ENCODE assay signal across 18 cellular contexts in the genomic region with DNA sequence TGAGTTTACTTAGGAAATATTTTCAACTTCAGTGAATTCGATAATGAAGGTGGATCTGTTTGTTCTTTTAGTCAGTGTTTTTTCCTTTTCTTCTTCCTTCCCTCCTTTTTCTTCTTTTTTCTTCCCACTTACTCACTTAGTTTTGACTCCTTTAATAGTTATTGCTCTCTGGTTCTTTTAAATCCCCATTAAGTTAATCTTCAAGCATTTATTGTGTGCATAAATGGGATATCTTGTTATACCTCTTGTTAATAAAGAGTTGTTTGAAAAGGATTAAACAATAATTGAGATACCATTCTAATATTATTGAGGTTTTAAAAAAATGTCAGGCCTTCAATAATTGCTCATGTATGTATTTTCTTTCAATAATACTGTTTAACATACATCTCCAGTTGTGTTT.
"Had no signal": no experiment of that assay in that cellular context is flagged by ENCODE, and none has a peak within 500 bp of the region (broad histone marks: within the 10 kb centered on the region; RNA-seq: fewer than 3 reads in every experiment).

No MANE protein-coding gene starts in this region.

- H3K4me1 ChIP-seq: sigmoid colon had no signal

- ATAC-seq: esophagus mucosa; left lung; mucosa of descending colon; stimulated activated naive B cell treated with anti-CD40 and anti-IgM and Interleukin-4, amounts not matched to agents 10 μg/mL and 1 μg/mL and 100 μg/mL, for 72 hours had no signal

- H3K27me3 Mint-ChIP-seq: activated B cell treated with CpG ODN at 0.5 μM for 24 hours; activated CD4-positive, alpha-beta T cell treated with anti-CD3 and anti-CD28 coated beads, Interleukin-2, amount 10 ng/mL, durations not matched to agents 7 days and 5 days; dendritic cell treated with granulocyte-macrophage colony-stimulating factor and Interleukin-4, amounts not matched to agents 40 ng/mL and 50 ng/mL, for 4 days; stimulated activated naive B cell treated with anti-CD40 and anti-IgM and Interleukin-4, amounts not matched to agents 10 μg/mL and 1 μg/mL and 100 μg/mL, for 72 hours had no signal

- H3K27ac ChIP-seq: left lung, SK-N-MC had no signal

- H3K9me3 ChIP-seq: adrenal gland, left lung, mucosa of descending colon, sigmoid colon had no signal

- H3K4me1 Mint-ChIP-seq: nephron progenitor cell had no signal

- H3K4me3 ChIP-seq: adrenal gland, left lung, mucosa of descending colon, sigmoid colon, SK-N-MC had no signal

- H3K27ac Mint-ChIP-seq: activated B cell treated with CpG ODN at 0.5 μM for 24 hours; activated CD4-positive, alpha-beta T cell treated with anti-CD3 and anti-CD28 coated beads, Interleukin-2, amount 10 ng/mL, durations not matched to agents 7 days and 5 days; dendritic cell treated with granulocyte-macrophage colony-stimulating factor and Interleukin-4, amounts not matched to agents 40 ng/mL and 50 ng/mL, for 4 days; nephron progenitor cell; stimulated activated naive B cell treated with anti-CD40 and anti-IgM and Interleukin-4, amounts not matched to agents 10 μg/mL and 1 μg/mL and 100 μg/mL, for 72 hours had no signal

- DNase-seq: activated B cell treated with CpG ODN at 0.5 μM for 24 hours; activated CD4-positive, alpha-beta T cell treated with anti-CD3 and anti-CD28 coated beads, Interleukin-2, amount 10 ng/mL, durations not matched to agents 7 days and 5 days; activated gamma-delta T cell treated with Interleukin-2 at 50 U/mL for 16 hours; adrenal gland; central memory CD4-positive, alpha-beta T cell; foreskin fibroblast; head of caudate nucleus; left lung; mucosa of descending colon; nephron progenitor cell; sigmoid colon; stimulated activated CD4-positive, alpha-beta T cell treated with anti-CD3 and anti-CD28 coated beads, Interleukin-2, amount 100 ng/mL, for 24 hours; stimulated activated naive B cell treated with anti-CD40 and anti-IgM and Interleukin-4, amounts not matched to agents 10 μg/mL and 1 μg/mL and 100 μg/mL, for 72 hours; T-helper 1 cell; trophoblast cell had no signal

- H3K27me3 ChIP-seq: adrenal gland, left lung, sigmoid colon had no signal

- H3K4me3 Mint-ChIP-seq: activated B cell treated with CpG ODN at 0.5 μM for 24 hours; activated CD4-positive, alpha-beta T cell treated with anti-CD3 and anti-CD28 coated beads, Interleukin-2, amount 10 ng/mL, durations not matched to agents 7 days and 5 days; dendritic cell treated with granulocyte-macrophage colony-stimulating factor and Interleukin-4, amounts not matched to agents 40 ng/mL and 50 ng/mL, for 4 days; nephron progenitor cell; stimulated activated naive B cell treated with anti-CD40 and anti-IgM and Interleukin-4, amounts not matched to agents 10 μg/mL and 1 μg/mL and 100 μg/mL, for 72 hours had no signal

- H3K9me3 Mint-ChIP-seq: activated B cell treated with CpG ODN at 0.5 μM for 24 hours; activated CD4-positive, alpha-beta T cell treated with anti-CD3 and anti-CD28 coated beads, Interleukin-2, amount 10 ng/mL, durations not matched to agents 7 days and 5 days; dendritic cell treated with granulocyte-macrophage colony-stimulating factor and Interleukin-4, amounts not matched to agents 40 ng/mL and 50 ng/mL, for 4 days had no signal
